ENCODE assay signal across 1 cellular context in the genomic region with DNA sequence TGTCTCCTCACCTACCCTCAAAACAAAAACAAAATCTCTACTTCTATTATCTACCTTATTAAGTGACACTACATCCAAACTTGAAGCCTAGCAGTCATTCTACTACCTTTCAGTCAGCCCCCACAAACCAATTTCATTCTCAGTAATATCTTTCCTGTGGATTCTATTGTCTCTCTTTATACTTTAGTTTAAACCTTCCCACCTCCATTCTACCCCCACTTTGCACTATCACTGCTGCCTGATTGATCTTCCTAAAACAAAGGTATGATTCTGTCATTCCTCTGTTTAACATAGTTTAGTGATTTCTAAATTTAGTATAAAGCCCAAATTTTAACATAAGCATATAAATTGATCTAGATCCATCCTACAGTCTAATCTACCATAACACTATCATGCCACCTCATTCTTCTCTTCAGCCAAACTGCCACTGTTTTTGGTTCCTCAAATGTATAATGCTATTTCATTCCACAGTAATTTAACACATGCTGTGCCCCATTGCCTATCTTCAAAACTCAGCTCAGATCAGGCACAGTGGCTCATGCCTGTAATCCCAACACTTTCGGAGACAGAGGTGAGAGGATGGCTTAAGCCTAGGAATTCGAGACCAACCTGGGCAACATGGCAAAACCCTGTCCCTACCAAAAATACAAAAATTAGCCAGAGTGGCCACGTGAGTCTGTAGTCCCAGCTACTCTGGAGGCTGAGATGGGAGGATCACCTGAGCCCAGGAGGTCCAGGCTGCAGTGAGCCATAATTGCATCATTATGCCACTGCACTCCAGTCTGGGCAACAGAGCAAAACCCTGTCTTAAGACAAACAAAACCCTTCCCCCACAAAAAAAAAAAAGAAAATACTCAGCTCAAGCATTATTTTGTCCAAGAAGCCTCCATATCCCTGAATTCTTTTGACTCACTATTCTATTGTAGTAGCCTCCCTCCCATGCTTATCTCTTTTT.
TF ChIP-seq lines count a peak whose summit lies in the region.

No MANE protein-coding gene starts in this region.

TF ChIP-seq in HepG2, 621 proteins besides CTCF, POLR2A, EP300 and RAD21 (continued from another document and continues in another):
- TF ChIP-seq, protein P1, sequence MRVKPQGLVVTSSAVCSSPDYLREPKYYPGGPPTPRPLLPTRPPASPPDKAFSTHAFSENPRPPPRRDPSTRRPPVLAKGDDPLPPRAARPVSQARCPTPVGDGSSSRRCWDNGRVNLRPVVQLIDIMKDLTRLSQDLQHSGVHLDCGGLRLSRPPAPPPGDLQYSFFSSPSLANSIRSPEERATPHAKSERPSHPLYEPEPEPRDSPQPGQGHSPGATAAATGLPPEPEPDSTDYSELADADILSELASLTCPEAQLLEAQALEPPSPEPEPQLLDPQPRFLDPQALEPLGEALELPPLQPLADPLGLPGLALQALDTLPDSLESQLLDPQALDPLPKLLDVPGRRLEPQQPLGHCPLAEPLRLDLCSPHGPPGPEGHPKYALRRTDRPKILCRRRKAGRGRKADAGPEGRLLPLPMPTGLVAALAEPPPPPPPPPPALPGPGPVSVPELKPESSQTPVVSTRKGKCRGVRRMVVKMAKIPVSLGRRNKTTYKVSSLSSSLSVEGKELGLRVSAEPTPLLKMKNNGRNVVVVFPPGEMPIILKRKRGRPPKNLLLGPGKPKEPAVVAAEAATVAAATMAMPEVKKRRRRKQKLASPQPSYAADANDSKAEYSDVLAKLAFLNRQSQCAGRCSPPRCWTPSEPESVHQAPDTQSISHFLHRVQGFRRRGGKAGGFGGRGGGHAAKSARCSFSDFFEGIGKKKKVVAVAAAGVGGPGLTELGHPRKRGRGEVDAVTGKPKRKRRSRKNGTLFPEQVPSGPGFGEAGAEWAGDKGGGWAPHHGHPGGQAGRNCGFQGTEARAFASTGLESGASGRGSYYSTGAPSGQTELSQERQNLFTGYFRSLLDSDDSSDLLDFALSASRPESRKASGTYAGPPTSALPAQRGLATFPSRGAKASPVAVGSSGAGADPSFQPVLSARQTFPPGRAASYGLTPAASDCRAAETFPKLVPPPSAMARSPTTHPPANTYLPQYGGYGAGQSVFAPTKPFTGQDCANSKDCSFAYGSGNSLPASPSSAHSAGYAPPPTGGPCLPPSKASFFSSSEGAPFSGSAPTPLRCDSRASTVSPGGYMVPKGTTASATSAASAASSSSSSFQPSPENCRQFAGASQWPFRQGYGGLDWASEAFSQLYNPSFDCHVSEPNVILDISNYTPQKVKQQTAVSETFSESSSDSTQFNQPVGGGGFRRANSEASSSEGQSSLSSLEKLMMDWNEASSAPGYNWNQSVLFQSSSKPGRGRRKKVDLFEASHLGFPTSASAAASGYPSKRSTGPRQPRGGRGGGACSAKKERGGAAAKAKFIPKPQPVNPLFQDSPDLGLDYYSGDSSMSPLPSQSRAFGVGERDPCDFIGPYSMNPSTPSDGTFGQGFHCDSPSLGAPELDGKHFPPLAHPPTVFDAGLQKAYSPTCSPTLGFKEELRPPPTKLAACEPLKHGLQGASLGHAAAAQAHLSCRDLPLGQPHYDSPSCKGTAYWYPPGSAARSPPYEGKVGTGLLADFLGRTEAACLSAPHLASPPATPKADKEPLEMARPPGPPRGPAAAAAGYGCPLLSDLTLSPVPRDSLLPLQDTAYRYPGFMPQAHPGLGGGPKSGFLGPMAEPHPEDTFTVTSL (CRISPR knock-in tag; IDR thresholded peaks at IDR 0.05; ENCODE audit: borderline replicate concordance), result no peak
- TF ChIP-seq KLF13 (CRISPR knock-in tag; IDR thresholded peaks at IDR 0.05) (no peak), PHB2 (IDR thresholded peaks at IDR 0.05; ENCODE audit: partially characterized antibody) (no peak), ZNF569 (CRISPR knock-in tag; IDR thresholded peaks at IDR 0.05; ENCODE audit: borderline replicate concordance) (no peak), FOSL1 (CRISPR knock-in tag; IDR thresholded peaks at IDR 0.05; ENCODE audit: borderline replicate concordance) (no peak), ZNF558 (CRISPR knock-in tag; IDR thresholded peaks at IDR 0.05; ENCODE audit: borderline replicate concordance) (no peak), SOX6 (IDR thresholded peaks at IDR 0.05) (no peak), SOX6 (CRISPR knock-in tag; IDR thresholded peaks at IDR 0.05) (no peak), SOX13 (IDR thresholded peaks at IDR 0.05) (no peak), SOX13 (CRISPR knock-in tag; conservative IDR thresholded peaks at IDR 0.05 in 1 of 2, IDR thresholded peaks at IDR 0.05 in 1 of 2) (no peak), KAT7 (CRISPR knock-in tag; IDR thresholded peaks at IDR 0.05; ENCODE audit: borderline replicate concordance) (no peak), ZNF737 (CRISPR knock-in tag; IDR thresholded peaks at IDR 0.05; ENCODE audit: borderline replicate concordance) (no peak), CC2D1A (CRISPR knock-in tag; IDR thresholded peaks at IDR 0.05) (no peak), NR2F6 (IDR thresholded peaks at IDR 0.05) (no peak), NR2F6 (CRISPR knock-in tag; IDR thresholded peaks at IDR 0.05) (0 out of 2 replicates have a peak, but pooled peaks have one; percentile 20), ZNF343 (CRISPR knock-in tag; IDR thresholded peaks at IDR 0.05) (no peak), ZNF567 (CRISPR knock-in tag; IDR thresholded peaks at IDR 0.05; ENCODE audit: borderline replicate concordance) (no peak), RXRB (CRISPR knock-in tag; IDR thresholded peaks at IDR 0.05; ENCODE audit: borderline replicate concordance) (no peak), ZNF30 (CRISPR knock-in tag; IDR thresholded peaks at IDR 0.05) (no peak), PHF20 (CRISPR knock-in tag; IDR thresholded peaks at IDR 0.05) (no peak), ZMYM2 (CRISPR knock-in tag; IDR thresholded peaks at IDR 0.05) (0 out of 2 replicates have a peak, but pooled peaks have one; percentile 26), PRPF4 (IDR thresholded peaks at IDR 0.05; ENCODE audit: low read depth, low read length, poor library complexity, severe bottlenecking) (no peak), HNF4G (IDR thresholded peaks at IDR 0.05; ENCODE audit: borderline replicate concordance, low read depth, low read length) (no peak), HNF4G (CRISPR knock-in tag; IDR thresholded peaks at IDR 0.05; ENCODE audit: borderline replicate concordance, low read depth) (no peak), MAF1 (CRISPR knock-in tag; IDR thresholded peaks at IDR 0.05; ENCODE audit: borderline replicate concordance) (no peak), ZNF747 (CRISPR knock-in tag; IDR thresholded peaks at IDR 0.05; ENCODE audit: borderline replicate concordance) (no peak), ZNF724P (CRISPR knock-in tag; IDR thresholded peaks at IDR 0.05; ENCODE audit: borderline replicate concordance) (no peak), PTBP1 (IDR thresholded peaks at IDR 0.05; ENCODE audit: low read depth, low read length, poor library complexity, severe bottlenecking) (no peak), ZBTB8A (CRISPR knock-in tag; IDR thresholded peaks at IDR 0.05; ENCODE audit: borderline replicate concordance, low read depth) (no peak), SMARCE1 (IDR thresholded peaks at IDR 0.05; ENCODE audit: borderline replicate concordance) (no peak), FOXO1 (CRISPR knock-in tag; IDR thresholded peaks at IDR 0.05) (no peak), NFYB (CRISPR knock-in tag; IDR thresholded peaks at IDR 0.05) (no peak), ISX (CRISPR knock-in tag; conservative IDR thresholded peaks at IDR 0.05) (no peak), ZNF446 (CRISPR knock-in tag; IDR thresholded peaks at IDR 0.05) (no peak), JUNB (CRISPR knock-in tag; IDR thresholded peaks at IDR 0.05; ENCODE audit: borderline replicate concordance) (no peak), ATF7 (IDR thresholded peaks at IDR 0.05) (0 out of 2 replicates have a peak, but pooled peaks have one; percentile 12), ATF7 (CRISPR knock-in tag; IDR thresholded peaks at IDR 0.05) (no peak), DPF2 (CRISPR knock-in tag; IDR thresholded peaks at IDR 0.05; ENCODE audit: borderline replicate concordance, low read depth) (no peak), JARID2 (CRISPR knock-in tag; IDR thresholded peaks at IDR 0.05; ENCODE audit: insufficient replicate concordance) (no peak), ZKSCAN5 (CRISPR knock-in tag; IDR thresholded peaks at IDR 0.05) (no peak), NR2F2 (IDR thresholded peaks at IDR 0.05; ENCODE audit: borderline replicate concordance, low read depth) (no peak)
- TF ChIP-seq, protein P2, sequence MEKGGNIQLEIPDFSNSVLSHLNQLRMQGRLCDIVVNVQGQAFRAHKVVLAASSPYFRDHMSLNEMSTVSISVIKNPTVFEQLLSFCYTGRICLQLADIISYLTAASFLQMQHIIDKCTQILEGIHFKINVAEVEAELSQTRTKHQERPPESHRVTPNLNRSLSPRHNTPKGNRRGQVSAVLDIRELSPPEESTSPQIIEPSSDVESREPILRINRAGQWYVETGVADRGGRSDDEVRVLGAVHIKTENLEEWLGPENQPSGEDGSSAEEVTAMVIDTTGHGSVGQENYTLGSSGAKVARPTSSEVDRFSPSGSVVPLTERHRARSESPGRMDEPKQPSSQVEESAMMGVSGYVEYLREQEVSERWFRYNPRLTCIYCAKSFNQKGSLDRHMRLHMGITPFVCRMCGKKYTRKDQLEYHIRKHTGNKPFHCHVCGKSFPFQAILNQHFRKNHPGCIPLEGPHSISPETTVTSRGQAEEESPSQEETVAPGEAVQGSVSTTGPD (CRISPR knock-in tag; IDR thresholded peaks at IDR 0.05), result no peak
- TF ChIP-seq, protein P3, sequence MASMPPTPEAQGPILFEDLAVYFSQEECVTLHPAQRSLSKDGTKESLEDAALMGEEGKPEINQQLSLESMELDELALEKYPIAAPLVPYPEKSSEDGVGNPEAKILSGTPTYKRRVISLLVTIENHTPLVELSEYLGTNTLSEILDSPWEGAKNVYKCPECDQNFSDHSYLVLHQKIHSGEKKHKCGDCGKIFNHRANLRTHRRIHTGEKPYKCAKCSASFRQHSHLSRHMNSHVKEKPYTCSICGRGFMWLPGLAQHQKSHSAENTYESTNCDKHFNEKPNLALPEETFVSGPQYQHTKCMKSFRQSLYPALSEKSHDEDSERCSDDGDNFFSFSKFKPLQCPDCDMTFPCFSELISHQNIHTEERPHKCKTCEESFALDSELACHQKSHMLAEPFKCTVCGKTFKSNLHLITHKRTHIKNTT (CRISPR knock-in tag; IDR thresholded peaks at IDR 0.05), result no peak
- TF ChIP-seq, protein P4, sequence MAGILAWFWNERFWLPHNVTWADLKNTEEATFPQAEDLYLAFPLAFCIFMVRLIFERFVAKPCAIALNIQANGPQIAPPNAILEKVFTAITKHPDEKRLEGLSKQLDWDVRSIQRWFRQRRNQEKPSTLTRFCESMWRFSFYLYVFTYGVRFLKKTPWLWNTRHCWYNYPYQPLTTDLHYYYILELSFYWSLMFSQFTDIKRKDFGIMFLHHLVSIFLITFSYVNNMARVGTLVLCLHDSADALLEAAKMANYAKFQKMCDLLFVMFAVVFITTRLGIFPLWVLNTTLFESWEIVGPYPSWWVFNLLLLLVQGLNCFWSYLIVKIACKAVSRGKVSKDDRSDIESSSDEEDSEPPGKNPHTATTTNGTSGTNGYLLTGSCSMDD (CRISPR knock-in tag; IDR thresholded peaks at IDR 0.05), result no peak
- TF ChIP-seq, protein P5, sequence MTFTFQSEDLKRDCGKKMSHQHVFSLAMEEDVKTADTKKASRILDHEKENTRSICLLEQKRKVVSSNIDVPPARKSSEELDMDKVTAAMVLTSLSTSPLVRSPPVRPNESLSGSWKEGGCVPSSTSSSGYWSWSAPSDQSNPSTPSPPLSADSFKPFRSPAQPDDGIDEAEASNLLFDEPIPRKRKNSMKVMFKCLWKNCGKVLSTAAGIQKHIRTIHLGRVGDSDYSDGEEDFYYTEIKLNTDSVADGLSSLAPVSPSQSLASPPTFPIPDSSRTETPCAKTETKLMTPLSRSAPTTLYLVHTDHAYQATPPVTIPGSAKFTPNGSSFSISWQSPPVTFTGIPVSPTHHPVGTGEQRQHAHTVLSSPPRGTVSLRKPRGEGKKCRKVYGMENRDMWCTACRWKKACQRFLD (CRISPR knock-in tag; IDR thresholded peaks at IDR 0.05; ENCODE audit: borderline replicate concordance), result no peak
- TF ChIP-seq, protein P6, sequence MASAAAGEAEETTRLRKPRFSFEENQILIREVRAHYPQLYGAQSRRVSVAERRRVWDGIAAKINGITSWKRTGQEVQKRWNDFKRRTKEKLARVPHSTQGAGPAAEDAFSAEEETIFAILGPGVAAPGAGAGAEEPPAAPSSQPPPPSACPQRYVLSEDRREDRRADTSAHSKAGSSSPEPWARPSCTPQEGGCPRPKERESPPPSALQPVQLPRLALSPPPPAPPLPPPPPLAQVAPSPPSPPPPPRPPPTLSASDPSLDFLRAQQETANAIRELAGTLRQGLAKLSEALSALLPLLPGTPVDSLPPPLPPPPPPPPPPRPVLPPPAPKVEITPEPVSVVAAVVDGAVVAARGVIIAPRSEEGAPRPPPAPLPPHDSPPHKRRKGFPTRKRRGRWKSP (CRISPR knock-in tag; IDR thresholded peaks at IDR 0.05), result no peak
- TF ChIP-seq, protein P7, sequence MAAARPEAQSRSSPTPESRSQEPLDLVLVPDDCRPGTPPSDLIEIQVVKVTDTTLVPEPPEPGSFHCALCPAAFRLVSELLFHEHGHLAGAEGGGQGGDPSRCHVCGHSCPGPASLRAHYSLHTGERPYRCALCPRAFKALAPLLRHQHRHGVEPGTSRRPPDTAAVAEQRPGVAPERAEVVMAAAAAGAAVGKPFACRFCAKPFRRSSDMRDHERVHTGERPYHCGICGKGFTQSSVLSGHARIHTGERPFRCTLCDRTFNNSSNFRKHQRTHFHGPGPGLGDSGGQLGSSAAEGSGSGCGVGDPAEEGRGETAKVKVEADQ (CRISPR knock-in tag; IDR thresholded peaks at IDR 0.05; ENCODE audit: borderline replicate concordance), result no peak
- TF ChIP-seq, protein P8, sequence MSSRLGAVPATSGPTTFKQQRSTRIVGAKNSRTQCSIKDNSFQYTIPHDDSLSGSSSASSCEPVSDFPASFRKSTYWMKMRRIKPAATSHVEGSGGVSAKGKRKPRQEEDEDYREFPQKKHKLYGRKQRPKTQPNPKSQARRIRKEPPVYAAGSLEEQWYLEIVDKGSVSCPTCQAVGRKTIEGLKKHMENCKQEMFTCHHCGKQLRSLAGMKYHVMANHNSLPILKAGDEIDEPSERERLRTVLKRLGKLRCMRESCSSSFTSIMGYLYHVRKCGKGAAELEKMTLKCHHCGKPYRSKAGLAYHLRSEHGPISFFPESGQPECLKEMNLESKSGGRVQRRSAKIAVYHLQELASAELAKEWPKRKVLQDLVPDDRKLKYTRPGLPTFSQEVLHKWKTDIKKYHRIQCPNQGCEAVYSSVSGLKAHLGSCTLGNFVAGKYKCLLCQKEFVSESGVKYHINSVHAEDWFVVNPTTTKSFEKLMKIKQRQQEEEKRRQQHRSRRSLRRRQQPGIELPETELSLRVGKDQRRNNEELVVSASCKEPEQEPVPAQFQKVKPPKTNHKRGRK (CRISPR knock-in tag; IDR thresholded peaks at IDR 0.05), result no peak
- TF ChIP-seq, protein P9, sequence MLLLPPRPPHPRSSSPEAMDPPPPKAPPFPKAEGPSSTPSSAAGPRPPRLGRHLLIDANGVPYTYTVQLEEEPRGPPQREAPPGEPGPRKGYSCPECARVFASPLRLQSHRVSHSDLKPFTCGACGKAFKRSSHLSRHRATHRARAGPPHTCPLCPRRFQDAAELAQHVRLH (CRISPR knock-in tag; IDR thresholded peaks at IDR 0.05; ENCODE audit: borderline replicate concordance, low read depth), result no peak
- TF ChIP-seq, protein P10, sequence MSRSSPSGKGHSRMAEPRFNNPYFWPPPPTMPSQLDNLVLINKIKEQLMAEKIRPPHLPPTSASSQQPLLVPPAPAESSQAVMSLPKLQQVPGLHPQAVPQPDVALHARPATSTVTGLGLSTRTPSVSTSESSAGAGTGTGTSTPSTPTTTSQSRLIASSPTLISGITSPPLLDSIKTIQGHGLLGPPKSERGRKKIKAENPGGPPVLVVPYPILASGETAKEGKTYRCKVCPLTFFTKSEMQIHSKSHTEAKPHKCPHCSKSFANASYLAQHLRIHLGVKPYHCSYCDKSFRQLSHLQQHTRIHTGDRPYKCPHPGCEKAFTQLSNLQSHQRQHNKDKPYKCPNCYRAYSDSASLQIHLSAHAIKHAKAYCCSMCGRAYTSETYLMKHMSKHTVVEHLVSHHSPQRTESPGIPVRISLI (CRISPR knock-in tag; IDR thresholded peaks at IDR 0.05; ENCODE audit: borderline replicate concordance), result 0 out of 2 replicates have a peak, but pooled peaks have one; percentile 18
